In genomic region chr5:151234476-151235238, GRCh38 we compare ENCODE assay signal across 8 cellular contexts. TPM values are rescaled to one million over a fixed set of nuclear protein-coding genes. Genes with fewer than 3 reads are reported as not detected.
DNase-seq lines count a peak whose midpoint lies in the region; ATAC-seq, FAIRE-seq and TF ChIP-seq lines count a peak whose summit lies in the region.

No MANE protein-coding gene starts in this region.

- no peaks in the 10 kb centered on the region for H3K9me3 Mint-ChIP-seq in effector memory CD8-positive, alpha-beta T cell
- H3K9me3 Mint-ChIP-seq in endodermal cell, result peaks cover 3% of the 10 kb centered on the region

- TF ChIP-seq CTCF in MM.1S (IDR thresholded peaks at IDR 0.05; ENCODE audit: low read length), result no peak
- TF ChIP-seq CTCF in endodermal cell (conservative IDR thresholded peaks at IDR 0.05), result no peak

- H3K9ac ChIP-seq in MM.1S (ENCODE audit: low read length), result peak overlapping the region; percentile 59
- peak overlapping the region; percentile 17 for H3K9ac ChIP-seq in rectal smooth muscle tissue (ENCODE audit: low read length)
- H3K9ac ChIP-seq in endodermal cell (ENCODE audit: extremely low read depth, low read length, poor library complexity, severe bottlenecking), result no peak overlapping the region

- H3K4me3 ChIP-seq in MM.1S (ENCODE audit: low read length) (peak overlapping the region; percentile 43), rectal smooth muscle tissue (ENCODE audit: low read length) (peak overlapping the region; percentile 50), endodermal cell (ENCODE audit: low read length) (no peak overlapping the region)

- WGBS in endodermal cell (ENCODE audit: insufficient coverage in 1 of 2, insufficient read length in 1 of 2), 2 experiments, result 91 to 92% methylated on average over 16 to 17 of the region's 17 CpGs

- DNase-seq in GM18507 (ENCODE audit: extremely low spot score, insufficient read length, low read depth) (no peak), MM.1S (peak; percentile 88), hypothalamus (lab: John Stamatoyannopoulos, UW) (no peak), endodermal cell (no peak), DMS79 treated with DMSO at 0.1 percent for 48 hours (lab: John Stamatoyannopoulos, UW) (no peak)
- DNase-seq in effector memory CD8-positive, alpha-beta T cell, result no peak

- no peaks in the 10 kb centered on the region for H4K20me1 ChIP-seq in MM.1S (ENCODE audit: insufficient read depth, low read length)

- H3K9me3 ChIP-seq in MM.1S (replicated peaks; ENCODE audit: insufficient read depth, low read length) (no peaks in the 10 kb centered on the region), endodermal cell (ENCODE audit: control insufficient read depth, low read length) (peaks cover 2% of the 10 kb centered on the region)

- H3K36me3 Mint-ChIP-seq in effector memory CD8-positive, alpha-beta T cell (ENCODE audit: insufficient read depth), result peaks cover 5% of the 10 kb centered on the region
- H3K36me3 Mint-ChIP-seq in endodermal cell (ENCODE audit: low read depth), result no peaks in the 10 kb centered on the region

- no peaks in the 10 kb centered on the region for H3K9me2 ChIP-seq in MM.1S (replicated peaks; ENCODE audit: insufficient read depth, low read length)

- H3K4me1 ChIP-seq in MM.1S (ENCODE audit: low read length) (peaks cover 47% of the 10 kb centered on the region), rectal smooth muscle tissue (ENCODE audit: control insufficient read depth, insufficient read depth, low read length) (peaks cover 17% of the 10 kb centered on the region), endodermal cell (ENCODE audit: control insufficient read depth, insufficient read depth, low read length) (no peaks in the 10 kb centered on the region)

- no peaks in the 10 kb centered on the region for H3K27me3 ChIP-seq in MM.1S (replicated peaks; ENCODE audit: insufficient read depth, low read length)
- H3K27me3 ChIP-seq in rectal smooth muscle tissue (ENCODE audit: control insufficient read depth, insufficient read depth, low read length), result no peaks in the 10 kb centered on the region
- H3K27me3 ChIP-seq in endodermal cell (ENCODE audit: control insufficient read depth, insufficient read depth, low read length, poor library complexity, severe bottlenecking), result no peaks in the 10 kb centered on the region

- peaks cover 10 to 12% of the 10 kb centered on the region in 2 donors for H3K4me1 Mint-ChIP-seq in effector memory CD8-positive, alpha-beta T cell (ENCODE audit: low read depth in 2 of 2)
- H3K4me1 Mint-ChIP-seq in endodermal cell, result peaks cover 8% of the 10 kb centered on the region

- H3K4me3 Mint-ChIP-seq in effector memory CD8-positive, alpha-beta T cell, result peak overlapping the region in 1 of 2 donors; percentile 13
- no peak overlapping the region for H3K4me3 Mint-ChIP-seq in endodermal cell

- H3K36me3 ChIP-seq in MM.1S (replicated peaks; ENCODE audit: insufficient read depth, low read length) (no peaks in the 10 kb centered on the region), rectal smooth muscle tissue (ENCODE audit: control insufficient read depth, insufficient read depth, low read length) (no peaks in the 10 kb centered on the region), endodermal cell (ENCODE audit: control insufficient read depth, insufficient read depth, low read length) (no peaks in the 10 kb centered on the region)

- no peak overlapping the region for H3K27ac Mint-ChIP-seq in effector memory CD8-positive, alpha-beta T cell
- H3K27ac Mint-ChIP-seq in endodermal cell, result no peak overlapping the region

- H3K27me3 Mint-ChIP-seq in effector memory CD8-positive, alpha-beta T cell, result no peaks in the 10 kb centered on the region
- peaks cover 7% of the 10 kb centered on the region for H3K27me3 Mint-ChIP-seq in endodermal cell (ENCODE audit: insufficient read depth)

- peak; percentile 81 for ATAC-seq in GM21723 (IDR thresholded peaks at IDR 0.05; ENCODE audit: unreplicated experiment)
- peak; percentile 72 for ATAC-seq in effector memory CD8-positive, alpha-beta T cell (replicated peaks)

- FAIRE-seq in GM18507 (lab: Jason Lieb, UNC), result peak; percentile 87

- H2AFZ ChIP-seq in MM.1S (ENCODE audit: low read length), result peak overlapping the region; percentile 88

- H3F3A ChIP-seq in MM.1S (ENCODE audit: insufficient read depth, low read length), result peaks cover 36% of the 10 kb centered on the region

- H3K79me2 ChIP-seq in MM.1S (ENCODE audit: low read length), result no peaks in the 10 kb centered on the region

- H3K4me2 ChIP-seq in MM.1S (ENCODE audit: low read depth, low read length), result peak overlapping the region; percentile 70

- H3K27ac ChIP-seq in MM.1S (ENCODE audit: low read length) (peak overlapping the region; percentile 83), rectal smooth muscle tissue (ENCODE audit: low read depth, low read length) (peak overlapping the region; percentile 86), endodermal cell (ENCODE audit: low read depth, low read length) (no peak overlapping the region)

RNA-seq across cellular contexts. Expression of gene CCDC69, which starts 10.8 kb away (rescaled TPM):
- total RNA-seq in endodermal cell, result 1 to 10 TPM; 4.4 to 6.4 TPM
- 2.5 TPM for polyA plus RNA-seq in endodermal cell (2013, experiment 1 of 2)
- polyA plus RNA-seq in endodermal cell (2013, experiment 2 of 2), result 1.8 TPM

RNA-seq across cellular contexts. Expression of gene GM2A, which starts 18.3 kb away (rescaled TPM):
- 10 to 100 TPM; 40.7 to 55.2 TPM for total RNA-seq in endodermal cell
- 28.5 TPM for polyA plus RNA-seq in endodermal cell (2013, experiment 1 of 2)
- 25.3 TPM for polyA plus RNA-seq in endodermal cell (2013, experiment 2 of 2)
